In the genomic region with DNA sequence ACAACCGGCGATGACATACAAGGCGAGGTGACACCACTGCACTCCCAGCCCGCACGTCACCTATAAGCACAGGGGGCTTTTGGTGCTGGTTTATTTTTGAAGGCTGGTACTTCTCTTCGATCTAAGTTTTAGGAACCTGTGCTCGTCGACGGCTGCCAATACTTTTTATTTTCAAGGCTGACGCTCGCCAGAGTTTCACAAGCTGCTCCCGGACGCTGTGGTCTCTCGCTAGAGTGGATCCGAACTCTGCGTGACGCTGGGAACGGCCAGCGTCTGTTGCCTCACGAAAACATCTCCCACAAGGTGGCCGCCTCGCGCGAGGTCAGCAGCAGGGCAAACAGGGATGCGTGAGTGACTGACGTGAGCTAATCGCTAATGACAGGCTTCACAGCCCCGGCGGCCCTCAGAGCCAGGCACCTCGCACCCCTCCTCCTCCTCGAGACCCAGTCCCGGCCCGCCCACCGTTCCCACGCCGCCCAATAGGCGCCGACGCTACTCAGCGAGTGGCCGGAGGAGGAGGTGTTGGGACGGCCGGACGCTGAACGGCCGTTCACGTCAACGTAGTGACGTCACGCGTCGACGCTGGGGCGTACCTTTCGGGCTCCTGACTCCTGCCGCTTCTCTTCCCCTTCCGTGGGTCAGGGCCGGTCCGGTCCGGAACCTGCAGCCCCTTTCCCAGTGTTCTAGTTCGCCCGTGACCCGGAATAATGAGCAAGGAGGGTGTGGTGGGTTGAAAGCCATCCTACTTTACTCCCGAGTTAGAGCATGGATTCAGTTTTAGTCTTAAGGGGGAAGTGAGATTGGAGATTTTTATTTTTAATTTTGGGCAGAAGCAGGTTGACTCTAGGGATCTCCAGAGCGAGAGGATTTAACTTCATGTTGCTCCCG, we compare ENCODE assay signal across 8 cellular contexts. TPM values are rescaled to one million over a fixed set of nuclear protein-coding genes. Genes with fewer than 3 reads are reported as not detected.
DNase-seq lines count a peak whose midpoint lies in the region; ATAC-seq and TF ChIP-seq lines count a peak whose summit lies in the region.

A gene (plus strand): TSS at position 621 of the 888 bp plus-strand sequence. CDS start 15,351 bp downstream, outside the sequence.

- H3K9me3 Mint-ChIP-seq in activated T-helper 2 cell treated with anti-CD3 and anti-CD28 coated beads, Interferon-gamma antibody, Interleukin-2, Interleukin-4, amounts not matched to agents 10 μg/mL and 5 μg/mL and 100 μg/mL, durations not matched to agents 14 hours and 24 hours and 36 hours: no peaks in the 10 kb centered on the region
- H3K9me3 Mint-ChIP-seq in naive thymus-derived CD4-positive, alpha-beta T cell: no peaks in the 10 kb centered on the region
- H3K9me3 Mint-ChIP-seq in stimulated activated naive B cell treated with anti-CD40 and anti-IgM and Interleukin-4, amounts not matched to agents 10 μg/mL and 1 μg/mL and 100 μg/mL, for 72 hours: no peaks in the 10 kb centered on the region

- H3K4me3 ChIP-seq in RWPE2 (ENCODE audit: severe bottlenecking): peak within 1 kb of the TSS; percentile 62
- peak within 1 kb of the TSS; percentile 76 to 98 (median 80) for H3K4me3 ChIP-seq in fibroblast of lung (replicated peaks in 1 of 4; ENCODE audit: control extremely low read depth in 1 of 4, insufficient read depth in 1 of 4, low read depth in 3 of 4, low read length in 4 of 4)
- peak within 1 kb of the TSS; percentile 92 for H3K4me3 ChIP-seq in naive thymus-derived CD4-positive, alpha-beta T cell (ENCODE audit: low read length)

- H3K4me1 ChIP-seq in RWPE2 (ENCODE audit: insufficient read depth, poor library complexity, severe bottlenecking): peaks cover 21% of the 10 kb centered on the region
- no peaks in the 10 kb centered on the region for H3K4me1 ChIP-seq in fibroblast of lung (ENCODE audit: control insufficient read depth, extremely low read depth, insufficient read depth, low read length)
- H3K4me1 ChIP-seq in naive thymus-derived CD4-positive, alpha-beta T cell (ENCODE audit: control insufficient read depth in 2 of 2, insufficient read depth in 2 of 2, low read length in 2 of 2): peaks cover 26 to 32% of the 10 kb centered on the region in 2 donors

- peak within 1 kb of the TSS; percentile 77 for H3K9ac ChIP-seq in fibroblast of lung (ENCODE audit: insufficient read depth, low read length)

- peak within 1 kb of the TSS; percentile 85 for H2AFZ ChIP-seq in fibroblast of lung (ENCODE audit: low read length)

- DNase-seq in EH (ENCODE audit: low read depth) (peak; percentile 96), H4 (ENCODE audit: low spot score) (peak; percentile 96), LoVo (ENCODE audit: low spot score) (peak; percentile 95), RWPE2 (ENCODE audit: low spot score) (peak; percentile 96), fibroblast of lung (ENCODE audit: low read depth in 2 of 2) (peak; percentile 95)
- DNase-seq in activated T-helper 2 cell treated with anti-CD3 and anti-CD28 coated beads, Interferon-gamma antibody, Interleukin-2, Interleukin-4, amounts not matched to agents 10 μg/mL and 5 μg/mL and 100 μg/mL, durations not matched to agents 14 hours and 24 hours and 36 hours (ENCODE audit: low spot score): peak; percentile 85
- peak; percentile 74 to 90 (median 76) for DNase-seq in naive thymus-derived CD4-positive, alpha-beta T cell
- peak; percentile 96 for DNase-seq in stimulated activated naive B cell treated with anti-CD40 and anti-IgM and Interleukin-4, amounts not matched to agents 10 μg/mL and 1 μg/mL and 100 μg/mL, for 72 hours

- H3K4me2 ChIP-seq in fibroblast of lung (ENCODE audit: extremely low read depth, insufficient read depth, low read length): peak within 1 kb of the TSS; percentile 95

- H3K27ac ChIP-seq in RWPE2 (ENCODE audit: poor library complexity, severe bottlenecking) (peak within 1 kb of the TSS; percentile 66), fibroblast of lung (ENCODE audit: insufficient read depth, low read length) (peak within 1 kb of the TSS; percentile 95)
- H3K27ac ChIP-seq in naive thymus-derived CD4-positive, alpha-beta T cell (ENCODE audit: low read depth, low read length): peak within 1 kb of the TSS; percentile 96

- peak; percentile 94 for ATAC-seq in RWPE2 (ENCODE audit: low read depth)
- ATAC-seq in naive thymus-derived CD4-positive, alpha-beta T cell: peak; percentile 88
- peak; percentile 89 to 92 for ATAC-seq in stimulated activated naive B cell treated with anti-CD40 and anti-IgM and Interleukin-4, amounts not matched to agents 10 μg/mL and 1 μg/mL and 100 μg/mL, for 72 hours (replicated peaks)

- H3K27ac Mint-ChIP-seq in activated T-helper 2 cell treated with anti-CD3 and anti-CD28 coated beads, Interferon-gamma antibody, Interleukin-2, Interleukin-4, amounts not matched to agents 10 μg/mL and 5 μg/mL and 100 μg/mL, durations not matched to agents 14 hours and 24 hours and 36 hours: peak within 1 kb of the TSS; percentile 99
- peak within 1 kb of the TSS; percentile 88 to 99 (median 98) for H3K27ac Mint-ChIP-seq in naive thymus-derived CD4-positive, alpha-beta T cell
- H3K27ac Mint-ChIP-seq in stimulated activated naive B cell treated with anti-CD40 and anti-IgM and Interleukin-4, amounts not matched to agents 10 μg/mL and 1 μg/mL and 100 μg/mL, for 72 hours: peak within 1 kb of the TSS; percentile 99

- POLR2A ChIA-PET in naive thymus-derived CD4-positive, alpha-beta T cell (lab: Charles Lee): interaction anchor here (0.6 to 3.4 kb wide), 5 partner anchors 9 to 405 kb away, joined by 3 to 16 read pairs (median 4); a partner anchor contains a TSS

- intact Hi-C loops in activated T-helper 2 cell treated with anti-CD3 and anti-CD28 coated beads, Interferon-gamma antibody, Interleukin-2, Interleukin-4, amounts not matched to agents 10 μg/mL and 5 μg/mL and 100 μg/mL, durations not matched to agents 14 hours and 24 hours and 36 hours (cut with micrococcal nuclease): loop anchor here (1.0 to 10.0 kb wide), 4 partner anchors 8 to 755 kb away; a partner anchor contains a TSS
- intact Hi-C loops in naive thymus-derived CD4-positive, alpha-beta T cell (cut with micrococcal nuclease): loop anchor here (1.0 to 2.0 kb wide), 9 partner anchors 8 to 1140 kb away; a partner anchor contains a TSS

- H3K79me2 ChIP-seq in fibroblast of lung (ENCODE audit: control insufficient read depth, insufficient read depth, low read length): peaks cover 28% of the 10 kb centered on the region

- H3K36me3 ChIP-seq in RWPE2 (ENCODE audit: low read depth): no peaks in the 10 kb centered on the region
- no peaks in the 10 kb centered on the region for H3K36me3 ChIP-seq in fibroblast of lung (ENCODE audit: control insufficient read depth, insufficient read depth, low read length)
- peaks cover 0 to 7% (median 0%) of the 10 kb centered on the region in 3 experiments for H3K36me3 ChIP-seq in naive thymus-derived CD4-positive, alpha-beta T cell (ENCODE audit: control insufficient read depth in 2 of 3, insufficient read depth in 3 of 3, low read length in 3 of 3)

- H4K20me1 ChIP-seq in fibroblast of lung (ENCODE audit: control insufficient read depth, extremely low read depth, insufficient read depth, low read length): no peaks in the 10 kb centered on the region

- no peaks in the 10 kb centered on the region for H3K27me3 Mint-ChIP-seq in activated T-helper 2 cell treated with anti-CD3 and anti-CD28 coated beads, Interferon-gamma antibody, Interleukin-2, Interleukin-4, amounts not matched to agents 10 μg/mL and 5 μg/mL and 100 μg/mL, durations not matched to agents 14 hours and 24 hours and 36 hours (ENCODE audit: low read depth)
- H3K27me3 Mint-ChIP-seq in naive thymus-derived CD4-positive, alpha-beta T cell: no peaks in the 10 kb centered on the region
- no peaks in the 10 kb centered on the region for H3K27me3 Mint-ChIP-seq in stimulated activated naive B cell treated with anti-CD40 and anti-IgM and Interleukin-4, amounts not matched to agents 10 μg/mL and 1 μg/mL and 100 μg/mL, for 72 hours

- H3K9me3 ChIP-seq in RWPE2 (ENCODE audit: severe bottlenecking) (no peaks in the 10 kb centered on the region), fibroblast of lung (ENCODE audit: control insufficient read depth, insufficient read depth, low read depth, low read length) (no peaks in the 10 kb centered on the region)
- H3K9me3 ChIP-seq in naive thymus-derived CD4-positive, alpha-beta T cell (ENCODE audit: control insufficient read depth in 2 of 3, low read length in 3 of 3): no peaks in the 10 kb centered on the region

- H3K36me3 Mint-ChIP-seq in activated T-helper 2 cell treated with anti-CD3 and anti-CD28 coated beads, Interferon-gamma antibody, Interleukin-2, Interleukin-4, amounts not matched to agents 10 μg/mL and 5 μg/mL and 100 μg/mL, durations not matched to agents 14 hours and 24 hours and 36 hours (ENCODE audit: low read depth): peaks cover 5% of the 10 kb centered on the region
- H3K36me3 Mint-ChIP-seq in naive thymus-derived CD4-positive, alpha-beta T cell: peaks cover 0 to 4% (median 0%) of the 10 kb centered on the region in 5 donors
- H3K36me3 Mint-ChIP-seq in stimulated activated naive B cell treated with anti-CD40 and anti-IgM and Interleukin-4, amounts not matched to agents 10 μg/mL and 1 μg/mL and 100 μg/mL, for 72 hours: peaks cover 2 to 7% of the 10 kb centered on the region in 2 donors

- peaks cover 62% of the 10 kb centered on the region for H3K4me1 Mint-ChIP-seq in activated T-helper 2 cell treated with anti-CD3 and anti-CD28 coated beads, Interferon-gamma antibody, Interleukin-2, Interleukin-4, amounts not matched to agents 10 μg/mL and 5 μg/mL and 100 μg/mL, durations not matched to agents 14 hours and 24 hours and 36 hours (ENCODE audit: low read depth)
- peaks cover 25 to 76% (median 60%) of the 10 kb centered on the region in 7 donors for H3K4me1 Mint-ChIP-seq in naive thymus-derived CD4-positive, alpha-beta T cell
- peaks cover 15 to 31% of the 10 kb centered on the region in 2 donors for H3K4me1 Mint-ChIP-seq in stimulated activated naive B cell treated with anti-CD40 and anti-IgM and Interleukin-4, amounts not matched to agents 10 μg/mL and 1 μg/mL and 100 μg/mL, for 72 hours

- H3K4me3 Mint-ChIP-seq in activated T-helper 2 cell treated with anti-CD3 and anti-CD28 coated beads, Interferon-gamma antibody, Interleukin-2, Interleukin-4, amounts not matched to agents 10 μg/mL and 5 μg/mL and 100 μg/mL, durations not matched to agents 14 hours and 24 hours and 36 hours (ENCODE audit: low read depth): peak within 1 kb of the TSS; percentile 99
- peak within 1 kb of the TSS; percentile 89 to 99 (median 98) for H3K4me3 Mint-ChIP-seq in naive thymus-derived CD4-positive, alpha-beta T cell
- H3K4me3 Mint-ChIP-seq in stimulated activated naive B cell treated with anti-CD40 and anti-IgM and Interleukin-4, amounts not matched to agents 10 μg/mL and 1 μg/mL and 100 μg/mL, for 72 hours: peak within 1 kb of the TSS; percentile 93 to 96

- CTCF ChIA-PET in naive thymus-derived CD4-positive, alpha-beta T cell (lab: Charles Lee): interaction anchor here (0.5 kb wide), 1 partner anchor 419 kb away, joined by 4 read pairs; no protein-coding TSS in a partner anchor

- H3K27me3 ChIP-seq in RWPE2 (ENCODE audit: insufficient read depth, poor library complexity, severe bottlenecking) (no peaks in the 10 kb centered on the region), fibroblast of lung (ENCODE audit: control insufficient read depth, insufficient read depth, low read length) (no peaks in the 10 kb centered on the region)
- H3K27me3 ChIP-seq in naive thymus-derived CD4-positive, alpha-beta T cell (ENCODE audit: control insufficient read depth in 2 of 2, insufficient read depth in 2 of 2, low read length in 2 of 2): no peaks in the 10 kb centered on the region

- TF ChIP-seq CTCF in RWPE2 (IDR thresholded peaks at IDR 0.05; ENCODE audit: poor library complexity, severe bottlenecking): no peak
- no peak for TF ChIP-seq CTCF in fibroblast of lung (conservative IDR thresholded peaks at IDR 0.05 in 1 of 2, IDR thresholded peaks at IDR 0.05 in 1 of 2; ENCODE audit: low read depth in 1 of 2, low read length in 2 of 2)

RNA-seq across cellular contexts. Expression of the gene that starts here (rescaled TPM):
- 22.2 and 23.8 TPM in 2 replicates for total RNA-seq in H4 (2014; rRNA removed; shearing (Covaris generic))
- total RNA-seq in activated T-helper 2 cell treated with anti-CD3 and anti-CD28 coated beads, Interferon-gamma antibody, Interleukin-2, Interleukin-4, amounts not matched to agents 10 μg/mL and 5 μg/mL and 100 μg/mL, durations not matched to agents 14 hours and 24 hours and 36 hours: 23.8 and 25.6 TPM in 2 replicates
- 61.6 and 92.2 TPM in 2 replicates for total RNA-seq in fibroblast of lung
- polyA plus RNA-seq in fibroblast of lung: 51.7 and 58.1 TPM in 2 replicates
- polyA plus RNA-seq in fibroblast of lung (2012): 34.2 and 36.2 TPM in 2 replicates
- 12.7 and 17.2 TPM in 2 replicates for polyA minus RNA-seq in fibroblast of lung (ENCODE audit: low replicate concordance)
- total RNA-seq in naive thymus-derived CD4-positive, alpha-beta T cell: 10 to 100 TPM; 15.5 to 35.0 (median 29.3) TPM
- 10 to 100 TPM in 1 of 2 donors, 1 to 10 TPM in 1; 7.6 to 17.7 TPM for polyA plus RNA-seq in naive thymus-derived CD4-positive, alpha-beta T cell

Comparison
In these comparisons a context has a peak if more than half of its experiments do, and no peak if none do; other contexts are left out.
1. Peak in every context shown above with its lines: DNase-seq, ATAC-seq, H3K4me3 ChIP-seq and H3K27ac ChIP-seq.